13 cellular contexts compared by ENCODE assay signal in genomic region chr4:98778206-98778605, GRCh38.
DNase-seq lines count a peak whose midpoint lies in the region; ATAC-seq and TF ChIP-seq lines count a peak whose summit lies in the region.
"Had no signal": no experiment of that assay in that cellular context is flagged by ENCODE, and none has a peak within 500 bp of the region (broad histone marks: within the 10 kb centered on the region; RNA-seq: fewer than 3 reads in every experiment).

No MANE protein-coding gene starts in this region.

- WGBS in right lobe of liver (ENCODE audit: insufficient coverage, low coverage, low lambda C conversion rate, missing lambda C conversion rate): 31% methylated on average over 4 of the region's 4 CpGs
- 84 to 86% methylated on average over 4 of the region's 4 CpGs for WGBS in heart right ventricle, 2 donors

- intact Hi-C loops in right lobe of liver (cut with DNase I) (no loop called here), heart right ventricle (cut with DNase I) (no loop called here)

- ATAC-seq in right lobe of liver (peak; percentile 97 to 99 (median 98)), heart right ventricle (no peak), GM19467 (IDR thresholded peaks at IDR 0.05; ENCODE audit: unreplicated experiment) (no peak)
- ATAC-seq: CD8-positive, alpha-beta T cell; naive thymus-derived CD4-positive, alpha-beta T cell; stimulated activated memory B cell treated with anti-CD40 and anti-IgM and Interleukin-4, amounts not matched to agents 10 μg/mL and 1 μg/mL and 100 μg/mL, for 72 hours had no signal

- H3K4me3 ChIP-seq in MG63 (no peak overlapping the region), right lobe of liver (no peak overlapping the region), heart right ventricle (no peak overlapping the region)

- H3K27ac ChIP-seq in right lobe of liver (peak overlapping the region in 1 of 3 donors; percentile 51), heart right ventricle (no peak overlapping the region)

- no peaks in the 10 kb centered on the region for H3K36me3 ChIP-seq in MG63
- H3K36me3 ChIP-seq in right lobe of liver: no peaks in the 10 kb centered on the region
- H3K36me3 ChIP-seq in heart right ventricle: no peaks in the 10 kb centered on the region

- in situ Hi-C loops in Caki2 (cut with HindIII; ENCODE audit: low pct_unique_long_range_greater_than_20kb, low sequenced_read_pairs): no loop called here

- H3K4me1 ChIP-seq in right lobe of liver: peaks cover 0 to 12% (median 0%) of the 10 kb centered on the region in 4 donors
- H3K4me1 ChIP-seq in heart right ventricle: no peaks in the 10 kb centered on the region

- TF ChIP-seq CTCF in right lobe of liver (IDR thresholded peaks at IDR 0.05) (no peak), heart right ventricle (IDR thresholded peaks at IDR 0.05) (no peak)

- DNase-seq in Caki2 (ENCODE audit: low read depth) (peak; percentile 4), MG63 (peak; percentile 30), dedifferentiated amniotic fluid mesenchymal stem cell (ENCODE audit: extremely low spot score) (peak; percentile 31), right lobe of liver (peak in 1 of 3 donors; percentile 54), heart right ventricle (no peak), putamen (ENCODE audit: low spot score) (no peak), NCI-H146 treated with DMSO at 0.1 percent for 48 hours (lab: John Stamatoyannopoulos, UW; ENCODE audit: unreplicated experiment) (no peak)
- DNase-seq: activated CD4-positive, CD25-positive, alpha-beta regulatory T cell; CD8-positive, alpha-beta T cell; naive thymus-derived CD4-positive, alpha-beta T cell; Right ventricle myocardium superior had no signal

- no peak for TF ChIP-seq POLR2A in right lobe of liver (IDR thresholded peaks at IDR 0.05)

- H3K9me3 ChIP-seq in MG63: no peaks in the 10 kb centered on the region
- no peaks in the 10 kb centered on the region for H3K9me3 ChIP-seq in right lobe of liver
- H3K9me3 ChIP-seq in heart right ventricle: no peaks in the 10 kb centered on the region

- no peaks in the 10 kb centered on the region for H3K27me3 ChIP-seq in MG63
- H3K27me3 ChIP-seq in right lobe of liver: no peaks in the 10 kb centered on the region
- H3K27me3 ChIP-seq in heart right ventricle: no peaks in the 10 kb centered on the region

Comparison
In these comparisons a context has a peak if more than half of its experiments do, and no peak if none do; other contexts are left out.
1. DNase-seq: peak in Caki2 (single experiment), MG63 (single experiment) and dedifferentiated amniotic fluid mesenchymal stem cell (single experiment); none in heart right ventricle (0 of 2), putamen (single experiment) and NCI-H146 treated with DMSO at 0.1 percent for 48 hours (single experiment).
2. ATAC-seq: peak in right lobe of liver (4 of 4); none in heart right ventricle (0 of 8) and GM19467 (single experiment).